In the genomic region with DNA sequence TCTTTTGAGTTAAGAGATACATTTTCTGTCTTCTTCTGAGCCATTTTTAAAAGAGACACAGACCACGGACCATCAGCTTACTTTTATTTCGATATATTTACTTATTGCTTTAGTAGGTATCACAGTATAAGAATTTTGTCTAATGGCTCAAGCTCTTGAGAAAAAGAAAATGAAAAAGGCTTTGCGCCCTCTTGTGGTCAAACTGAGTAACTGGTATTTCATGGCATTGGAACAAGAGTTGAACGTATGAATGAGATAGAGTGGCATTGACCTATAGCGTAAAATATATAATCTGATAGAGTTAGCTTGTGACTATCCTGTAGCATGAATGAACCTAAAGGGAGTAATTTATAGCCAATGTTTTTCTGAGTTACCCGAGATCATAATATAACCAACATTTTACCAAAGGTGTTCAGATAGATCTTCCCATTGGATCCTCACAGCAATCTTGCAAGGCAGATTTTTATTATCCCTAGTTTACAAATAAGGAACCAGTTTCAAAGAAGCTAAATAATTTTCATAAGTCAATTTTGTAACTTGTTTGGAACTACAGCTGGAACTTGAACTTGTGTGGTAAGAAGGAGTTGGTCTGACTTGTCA, we compare ENCODE assay signal across 8 cellular contexts.
DNase-seq lines count a peak whose midpoint lies in the region; ATAC-seq and TF ChIP-seq lines count a peak whose summit lies in the region.

No MANE protein-coding gene starts in this region.

- H3K36me3 Mint-ChIP-seq in nephron (ENCODE audit: low read depth) = no peaks in the 10 kb centered on the region

- no peak for TF ChIP-seq POLR2A in esophagus muscularis mucosa (IDR thresholded peaks at IDR 0.05; ENCODE audit: low read depth)

- peak; percentile 71 to 83 for DNase-seq in cardiac muscle cell (ENCODE audit: low read depth in 1 of 2, low spot score in 1 of 2)
- DNase-seq in cardiac septum (ENCODE audit: low spot score) = no peak
- DNase-seq in MV-4-11 (lab: John Stamatoyannopoulos, UW) = peak; percentile 36
- DNase-seq in SW 1271 (lab: John Stamatoyannopoulos, UW) = peak; percentile 20 to 66
- DNase-seq in esophagus muscularis mucosa (ENCODE audit: extremely low spot score) = peak; percentile 55

- intact Hi-C loops in cardiac septum (cut with DNase I) (loop anchor here (2.0 to 10.0 kb wide), 4 partner anchors 109 to 324 kb away; no protein-coding TSS in a partner anchor), esophagus muscularis mucosa (cut with DNase I) (loop anchor here (5.0 kb wide), 3 partner anchors 109 to 304 kb away; no protein-coding TSS in a partner anchor)

- TF ChIP-seq CTCF in cardiac muscle cell (IDR thresholded peaks at IDR 0.05; ENCODE audit: low read depth, low read length) (peak; percentile 75), esophagus muscularis mucosa (IDR thresholded peaks at IDR 0.05) (peak; percentile 76 to 84 (median 83)), nephron (IDR thresholded peaks at IDR 0.05; ENCODE audit: unreplicated experiment in 3 of 3) (peak; percentile 62 to 78 (median 66))

- H3K4me1 Mint-ChIP-seq in nephron = no peaks in the 10 kb centered on the region

- H3K4me1 ChIP-seq in cardiac muscle cell (ENCODE audit: low read depth) (no peaks in the 10 kb centered on the region), esophagus muscularis mucosa (no peaks in the 10 kb centered on the region)

- ATAC-seq in GM21737 (IDR thresholded peaks at IDR 0.05; ENCODE audit: unreplicated experiment) (no peak), HG03354 (IDR thresholded peaks at IDR 0.05; ENCODE audit: poor library complexity, severe bottlenecking, unreplicated experiment) (no peak)

- 24% methylated on average over 6 of the region's 6 CpGs for WGBS in esophagus muscularis mucosa

- no peak overlapping the region for H3K4me3 Mint-ChIP-seq in nephron

- H3K27me3 Mint-ChIP-seq in nephron (ENCODE audit: low read depth) = peaks cover 17% of the 10 kb centered on the region

- H3K36me3 ChIP-seq in cardiac muscle cell (no peaks in the 10 kb centered on the region), esophagus muscularis mucosa (no peaks in the 10 kb centered on the region)

- no peaks in the 10 kb centered on the region for H3K27me3 ChIP-seq in cardiac muscle cell
- no peaks in the 10 kb centered on the region for H3K27me3 ChIP-seq in esophagus muscularis mucosa

- H3K27ac ChIP-seq in cardiac muscle cell (no peak overlapping the region), esophagus muscularis mucosa (replicated peaks in 1 of 4) (no peak overlapping the region)

- TF ChIP-seq EP300 in esophagus muscularis mucosa (IDR thresholded peaks at IDR 0.05) = no peak

- H3K9me3 ChIP-seq in cardiac muscle cell (ENCODE audit: low read depth) (no peaks in the 10 kb centered on the region), esophagus muscularis mucosa (no peaks in the 10 kb centered on the region)

- no peak overlapping the region for H3K4me3 ChIP-seq in cardiac muscle cell
- H3K4me3 ChIP-seq in esophagus muscularis mucosa = no peak overlapping the region

- H3K27ac Mint-ChIP-seq in nephron = no peak overlapping the region

- H3K9me3 Mint-ChIP-seq in nephron = peaks cover 2% of the 10 kb centered on the region
